ENCODE assay signal across 1 cellular context in genomic region chr6:13360671-13361540, GRCh38.
TF ChIP-seq lines count a peak whose summit lies in the region.

No MANE protein-coding gene starts in this region.

TF ChIP-seq in K562, 482 proteins besides CTCF, POLR2A, EP300 and RAD21 (continued from another document and continues in another):
- no peak for TF ChIP-seq MYC (IDR thresholded peaks at IDR 0.05; ENCODE audit: low read depth, low read length)
- TF ChIP-seq MYC (CRISPR knock-in tag; IDR thresholded peaks at IDR 0.05; ENCODE audit: borderline replicate concordance, low read depth) = no peak
- TF ChIP-seq CBX5 (IDR thresholded peaks at IDR 0.05; ENCODE audit: borderline replicate concordance, low read depth) = no peak
- TF ChIP-seq SIN3B (IDR thresholded peaks at IDR 0.05; ENCODE audit: low read depth) = no peak
- TF ChIP-seq JUND (IDR thresholded peaks at IDR 0.05; ENCODE audit: borderline replicate concordance, low read depth, low read length) = peak; percentile 88
- TF ChIP-seq JUND (tag; IDR thresholded peaks at IDR 0.05; ENCODE audit: borderline replicate concordance, low read depth, low read length) = peak; percentile 92; the same call in 2 of the 3 replicates
- TF ChIP-seq PHB (CRISPR knock-in tag; IDR thresholded peaks at IDR 0.05) = no peak
- TF ChIP-seq ZNF589 (CRISPR knock-in tag; IDR thresholded peaks at IDR 0.05; ENCODE audit: low read depth) = peak; percentile 96
- TF ChIP-seq, protein P1, sequence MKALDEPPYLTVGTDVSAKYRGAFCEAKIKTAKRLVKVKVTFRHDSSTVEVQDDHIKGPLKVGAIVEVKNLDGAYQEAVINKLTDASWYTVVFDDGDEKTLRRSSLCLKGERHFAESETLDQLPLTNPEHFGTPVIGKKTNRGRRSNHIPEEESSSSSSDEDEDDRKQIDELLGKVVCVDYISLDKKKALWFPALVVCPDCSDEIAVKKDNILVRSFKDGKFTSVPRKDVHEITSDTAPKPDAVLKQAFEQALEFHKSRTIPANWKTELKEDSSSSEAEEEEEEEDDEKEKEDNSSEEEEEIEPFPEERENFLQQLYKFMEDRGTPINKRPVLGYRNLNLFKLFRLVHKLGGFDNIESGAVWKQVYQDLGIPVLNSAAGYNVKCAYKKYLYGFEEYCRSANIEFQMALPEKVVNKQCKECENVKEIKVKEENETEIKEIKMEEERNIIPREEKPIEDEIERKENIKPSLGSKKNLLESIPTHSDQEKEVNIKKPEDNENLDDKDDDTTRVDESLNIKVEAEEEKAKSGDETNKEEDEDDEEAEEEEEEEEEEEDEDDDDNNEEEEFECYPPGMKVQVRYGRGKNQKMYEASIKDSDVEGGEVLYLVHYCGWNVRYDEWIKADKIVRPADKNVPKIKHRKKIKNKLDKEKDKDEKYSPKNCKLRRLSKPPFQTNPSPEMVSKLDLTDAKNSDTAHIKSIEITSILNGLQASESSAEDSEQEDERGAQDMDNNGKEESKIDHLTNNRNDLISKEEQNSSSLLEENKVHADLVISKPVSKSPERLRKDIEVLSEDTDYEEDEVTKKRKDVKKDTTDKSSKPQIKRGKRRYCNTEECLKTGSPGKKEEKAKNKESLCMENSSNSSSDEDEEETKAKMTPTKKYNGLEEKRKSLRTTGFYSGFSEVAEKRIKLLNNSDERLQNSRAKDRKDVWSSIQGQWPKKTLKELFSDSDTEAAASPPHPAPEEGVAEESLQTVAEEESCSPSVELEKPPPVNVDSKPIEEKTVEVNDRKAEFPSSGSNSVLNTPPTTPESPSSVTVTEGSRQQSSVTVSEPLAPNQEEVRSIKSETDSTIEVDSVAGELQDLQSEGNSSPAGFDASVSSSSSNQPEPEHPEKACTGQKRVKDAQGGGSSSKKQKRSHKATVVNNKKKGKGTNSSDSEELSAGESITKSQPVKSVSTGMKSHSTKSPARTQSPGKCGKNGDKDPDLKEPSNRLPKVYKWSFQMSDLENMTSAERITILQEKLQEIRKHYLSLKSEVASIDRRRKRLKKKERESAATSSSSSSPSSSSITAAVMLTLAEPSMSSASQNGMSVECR (CRISPR knock-in tag; IDR thresholded peaks at IDR 0.05) = 0 out of 2 replicates have a peak, but pooled peaks have one; percentile 26
- TF ChIP-seq, protein P2, sequence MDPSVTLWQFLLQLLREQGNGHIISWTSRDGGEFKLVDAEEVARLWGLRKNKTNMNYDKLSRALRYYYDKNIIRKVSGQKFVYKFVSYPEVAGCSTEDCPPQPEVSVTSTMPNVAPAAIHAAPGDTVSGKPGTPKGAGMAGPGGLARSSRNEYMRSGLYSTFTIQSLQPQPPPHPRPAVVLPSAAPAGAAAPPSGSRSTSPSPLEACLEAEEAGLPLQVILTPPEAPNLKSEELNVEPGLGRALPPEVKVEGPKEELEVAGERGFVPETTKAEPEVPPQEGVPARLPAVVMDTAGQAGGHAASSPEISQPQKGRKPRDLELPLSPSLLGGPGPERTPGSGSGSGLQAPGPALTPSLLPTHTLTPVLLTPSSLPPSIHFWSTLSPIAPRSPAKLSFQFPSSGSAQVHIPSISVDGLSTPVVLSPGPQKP (CRISPR knock-in tag; IDR thresholded peaks at IDR 0.05) = no peak
- 0 out of 2 replicates have a peak, but pooled peaks have one; percentile 25 for TF ChIP-seq ZNF695 (CRISPR knock-in tag; IDR thresholded peaks at IDR 0.05)
- peak; percentile 77 for TF ChIP-seq CREM (IDR thresholded peaks at IDR 0.05; ENCODE audit: low read depth)
- TF ChIP-seq ZNF134 (CRISPR knock-in tag; conservative IDR thresholded peaks at IDR 0.05) = 0 out of 2 replicates have a peak, but pooled peaks have one; percentile 12
- TF ChIP-seq KDM5B (IDR thresholded peaks at IDR 0.05; ENCODE audit: insufficient replicate concordance, low read depth, low read length) = no peak
- no peak for TF ChIP-seq NR2C2 (CRISPR knock-in tag; IDR thresholded peaks at IDR 0.05)
- peak; percentile 66 for TF ChIP-seq NR2C2 (tag; IDR thresholded peaks at IDR 0.05)
- TF ChIP-seq ZEB2 (IDR thresholded peaks at IDR 0.05) = peak; percentile 24; the same call in 1 of the 2 replicates
- no peak for TF ChIP-seq POLR3G (IDR thresholded peaks at IDR 0.05; ENCODE audit: extremely low read depth, insufficient read length, insufficient replicate concordance)
- peak; percentile 80; the same call in 1 of the 2 replicates for TF ChIP-seq DMBX1 (CRISPR knock-in tag; IDR thresholded peaks at IDR 0.05; ENCODE audit: borderline replicate concordance)
- TF ChIP-seq ZNF766 (CRISPR knock-in tag; conservative IDR thresholded peaks at IDR 0.05) = peak; percentile 87
- TF ChIP-seq CBX1 (IDR thresholded peaks at IDR 0.05; ENCODE audit: low read depth) = no peak
- peak; percentile 90 for TF ChIP-seq ETV1 (tag; conservative IDR thresholded peaks at IDR 0.05; ENCODE audit: low read depth)
- no peak for TF ChIP-seq MTA2 (IDR thresholded peaks at IDR 0.05; ENCODE audit: low read depth)
- TF ChIP-seq, protein P3, sequence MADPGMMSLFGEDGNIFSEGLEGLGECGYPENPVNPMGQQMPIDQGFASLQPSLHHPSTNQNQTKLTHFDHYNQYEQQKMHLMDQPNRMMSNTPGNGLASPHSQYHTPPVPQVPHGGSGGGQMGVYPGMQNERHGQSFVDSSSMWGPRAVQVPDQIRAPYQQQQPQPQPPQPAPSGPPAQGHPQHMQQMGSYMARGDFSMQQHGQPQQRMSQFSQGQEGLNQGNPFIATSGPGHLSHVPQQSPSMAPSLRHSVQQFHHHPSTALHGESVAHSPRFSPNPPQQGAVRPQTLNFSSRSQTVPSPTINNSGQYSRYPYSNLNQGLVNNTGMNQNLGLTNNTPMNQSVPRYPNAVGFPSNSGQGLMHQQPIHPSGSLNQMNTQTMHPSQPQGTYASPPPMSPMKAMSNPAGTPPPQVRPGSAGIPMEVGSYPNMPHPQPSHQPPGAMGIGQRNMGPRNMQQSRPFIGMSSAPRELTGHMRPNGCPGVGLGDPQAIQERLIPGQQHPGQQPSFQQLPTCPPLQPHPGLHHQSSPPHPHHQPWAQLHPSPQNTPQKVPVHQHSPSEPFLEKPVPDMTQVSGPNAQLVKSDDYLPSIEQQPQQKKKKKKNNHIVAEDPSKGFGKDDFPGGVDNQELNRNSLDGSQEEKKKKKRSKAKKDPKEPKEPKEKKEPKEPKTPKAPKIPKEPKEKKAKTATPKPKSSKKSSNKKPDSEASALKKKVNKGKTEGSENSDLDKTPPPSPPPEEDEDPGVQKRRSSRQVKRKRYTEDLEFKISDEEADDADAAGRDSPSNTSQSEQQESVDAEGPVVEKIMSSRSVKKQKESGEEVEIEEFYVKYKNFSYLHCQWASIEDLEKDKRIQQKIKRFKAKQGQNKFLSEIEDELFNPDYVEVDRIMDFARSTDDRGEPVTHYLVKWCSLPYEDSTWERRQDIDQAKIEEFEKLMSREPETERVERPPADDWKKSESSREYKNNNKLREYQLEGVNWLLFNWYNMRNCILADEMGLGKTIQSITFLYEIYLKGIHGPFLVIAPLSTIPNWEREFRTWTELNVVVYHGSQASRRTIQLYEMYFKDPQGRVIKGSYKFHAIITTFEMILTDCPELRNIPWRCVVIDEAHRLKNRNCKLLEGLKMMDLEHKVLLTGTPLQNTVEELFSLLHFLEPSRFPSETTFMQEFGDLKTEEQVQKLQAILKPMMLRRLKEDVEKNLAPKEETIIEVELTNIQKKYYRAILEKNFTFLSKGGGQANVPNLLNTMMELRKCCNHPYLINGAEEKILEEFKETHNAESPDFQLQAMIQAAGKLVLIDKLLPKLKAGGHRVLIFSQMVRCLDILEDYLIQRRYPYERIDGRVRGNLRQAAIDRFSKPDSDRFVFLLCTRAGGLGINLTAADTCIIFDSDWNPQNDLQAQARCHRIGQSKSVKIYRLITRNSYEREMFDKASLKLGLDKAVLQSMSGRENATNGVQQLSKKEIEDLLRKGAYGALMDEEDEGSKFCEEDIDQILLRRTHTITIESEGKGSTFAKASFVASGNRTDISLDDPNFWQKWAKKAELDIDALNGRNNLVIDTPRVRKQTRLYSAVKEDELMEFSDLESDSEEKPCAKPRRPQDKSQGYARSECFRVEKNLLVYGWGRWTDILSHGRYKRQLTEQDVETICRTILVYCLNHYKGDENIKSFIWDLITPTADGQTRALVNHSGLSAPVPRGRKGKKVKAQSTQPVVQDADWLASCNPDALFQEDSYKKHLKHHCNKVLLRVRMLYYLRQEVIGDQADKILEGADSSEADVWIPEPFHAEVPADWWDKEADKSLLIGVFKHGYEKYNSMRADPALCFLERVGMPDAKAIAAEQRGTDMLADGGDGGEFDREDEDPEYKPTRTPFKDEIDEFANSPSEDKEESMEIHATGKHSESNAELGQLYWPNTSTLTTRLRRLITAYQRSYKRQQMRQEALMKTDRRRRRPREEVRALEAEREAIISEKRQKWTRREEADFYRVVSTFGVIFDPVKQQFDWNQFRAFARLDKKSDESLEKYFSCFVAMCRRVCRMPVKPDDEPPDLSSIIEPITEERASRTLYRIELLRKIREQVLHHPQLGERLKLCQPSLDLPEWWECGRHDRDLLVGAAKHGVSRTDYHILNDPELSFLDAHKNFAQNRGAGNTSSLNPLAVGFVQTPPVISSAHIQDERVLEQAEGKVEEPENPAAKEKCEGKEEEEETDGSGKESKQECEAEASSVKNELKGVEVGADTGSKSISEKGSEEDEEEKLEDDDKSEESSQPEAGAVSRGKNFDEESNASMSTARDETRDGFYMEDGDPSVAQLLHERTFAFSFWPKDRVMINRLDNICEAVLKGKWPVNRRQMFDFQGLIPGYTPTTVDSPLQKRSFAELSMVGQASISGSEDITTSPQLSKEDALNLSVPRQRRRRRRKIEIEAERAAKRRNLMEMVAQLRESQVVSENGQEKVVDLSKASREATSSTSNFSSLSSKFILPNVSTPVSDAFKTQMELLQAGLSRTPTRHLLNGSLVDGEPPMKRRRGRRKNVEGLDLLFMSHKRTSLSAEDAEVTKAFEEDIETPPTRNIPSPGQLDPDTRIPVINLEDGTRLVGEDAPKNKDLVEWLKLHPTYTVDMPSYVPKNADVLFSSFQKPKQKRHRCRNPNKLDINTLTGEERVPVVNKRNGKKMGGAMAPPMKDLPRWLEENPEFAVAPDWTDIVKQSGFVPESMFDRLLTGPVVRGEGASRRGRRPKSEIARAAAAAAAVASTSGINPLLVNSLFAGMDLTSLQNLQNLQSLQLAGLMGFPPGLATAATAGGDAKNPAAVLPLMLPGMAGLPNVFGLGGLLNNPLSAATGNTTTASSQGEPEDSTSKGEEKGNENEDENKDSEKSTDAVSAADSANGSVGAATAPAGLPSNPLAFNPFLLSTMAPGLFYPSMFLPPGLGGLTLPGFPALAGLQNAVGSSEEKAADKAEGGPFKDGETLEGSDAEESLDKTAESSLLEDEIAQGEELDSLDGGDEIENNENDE (IDR thresholded peaks at IDR 0.05; ENCODE audit: low read depth, low read length) = no peak
- TF ChIP-seq TEAD4 (IDR thresholded peaks at IDR 0.05; ENCODE audit: low read length) = peak; percentile 87
- TF ChIP-seq TEAD4 (CRISPR knock-in tag; IDR thresholded peaks at IDR 0.05; ENCODE audit: borderline replicate concordance) = no peak
- TF ChIP-seq CXXC5 (CRISPR knock-in tag; IDR thresholded peaks at IDR 0.05) = peak; percentile 39; the same call in 1 of the 2 replicates
- TF ChIP-seq SMAD3 (CRISPR knock-in tag; conservative IDR thresholded peaks at IDR 0.05) = peak; percentile 57; the same call in 1 of the 2 replicates
- 0 out of 2 replicates have a peak, but pooled peaks have one; percentile 12 for TF ChIP-seq ZNF239 (CRISPR knock-in tag; IDR thresholded peaks at IDR 0.05)
- TF ChIP-seq ZNF584 (CRISPR knock-in tag; IDR thresholded peaks at IDR 0.05; ENCODE audit: low read depth) = 0 out of 2 replicates have a peak, but pooled peaks have one; percentile 55
- no peak for TF ChIP-seq NKRF (IDR thresholded peaks at IDR 0.05; ENCODE audit: borderline replicate concordance)
- TF ChIP-seq, protein P4, sequence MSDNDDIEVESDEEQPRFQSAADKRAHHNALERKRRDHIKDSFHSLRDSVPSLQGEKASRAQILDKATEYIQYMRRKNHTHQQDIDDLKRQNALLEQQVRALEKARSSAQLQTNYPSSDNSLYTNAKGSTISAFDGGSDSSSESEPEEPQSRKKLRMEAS (CRISPR knock-in tag; IDR thresholded peaks at IDR 0.05) = peak; percentile 79
- TF ChIP-seq SOX6 (IDR thresholded peaks at IDR 0.05) = 0 out of 2 replicates have a peak, but pooled peaks have one; percentile 47
- 0 out of 2 replicates have a peak, but pooled peaks have one; percentile 2 for TF ChIP-seq ZNF79 (CRISPR knock-in tag; IDR thresholded peaks at IDR 0.05; ENCODE audit: low read depth)
- TF ChIP-seq NCOA1 (IDR thresholded peaks at IDR 0.05; ENCODE audit: low read depth) = peak; percentile 52; the same call in 1 of the 2 replicates
- TF ChIP-seq NR4A1 (CRISPR knock-in tag; IDR thresholded peaks at IDR 0.05) = no peak
- TF ChIP-seq NR4A1 (tag; IDR thresholded peaks at IDR 0.05) = peak; percentile 64; the same call in 1 of the 2 replicates
- peak; percentile 95 for TF ChIP-seq TCF3 (CRISPR knock-in tag; IDR thresholded peaks at IDR 0.05)
- no peak for TF ChIP-seq EP400 (IDR thresholded peaks at IDR 0.05)
- TF ChIP-seq ATF1 (CRISPR knock-in tag; IDR thresholded peaks at IDR 0.05) = no peak
- peak; percentile 51 for TF ChIP-seq ATF1 (tag; IDR thresholded peaks at IDR 0.05)
- TF ChIP-seq FOXJ3 (CRISPR knock-in tag; IDR thresholded peaks at IDR 0.05) = no peak
- 0 out of 2 replicates have a peak, but pooled peaks have one; percentile 36 for TF ChIP-seq ZNF57 (CRISPR knock-in tag; IDR thresholded peaks at IDR 0.05)
- no peak for TF ChIP-seq MCM2 (IDR thresholded peaks at IDR 0.05; ENCODE audit: low read depth)
- peak; percentile 81 for TF ChIP-seq CBFA2T2 (conservative IDR thresholded peaks at IDR 0.05)
- TF ChIP-seq, protein P5, sequence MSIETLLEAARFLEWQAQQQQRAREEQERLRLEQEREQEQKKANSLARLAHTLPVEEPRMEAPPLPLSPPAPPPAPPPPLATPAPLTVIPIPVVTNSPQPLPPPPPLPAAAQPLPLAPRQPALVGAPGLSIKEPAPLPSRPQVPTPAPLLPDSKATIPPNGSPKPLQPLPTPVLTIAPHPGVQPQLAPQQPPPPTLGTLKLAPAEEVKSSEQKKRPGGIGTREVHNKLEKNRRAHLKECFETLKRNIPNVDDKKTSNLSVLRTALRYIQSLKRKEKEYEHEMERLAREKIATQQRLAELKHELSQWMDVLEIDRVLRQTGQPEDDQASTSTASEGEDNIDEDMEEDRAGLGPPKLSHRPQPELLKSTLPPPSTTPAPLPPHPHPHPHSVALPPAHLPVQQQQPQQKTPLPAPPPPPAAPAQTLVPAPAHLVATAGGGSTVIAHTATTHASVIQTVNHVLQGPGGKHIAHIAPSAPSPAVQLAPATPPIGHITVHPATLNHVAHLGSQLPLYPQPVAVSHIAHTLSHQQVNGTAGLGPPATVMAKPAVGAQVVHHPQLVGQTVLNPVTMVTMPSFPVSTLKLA (conservative IDR thresholded peaks at IDR 0.05) = 0 out of 4 replicates have a peak, but pooled peaks of 1 of the 2 experiments have one; percentile 30
- no peak for TF ChIP-seq ZFP30 (CRISPR knock-in tag; IDR thresholded peaks at IDR 0.05; ENCODE audit: borderline replicate concordance)
